Comparison of ENCODE assay signal across 16 cellular contexts in the genomic region with DNA sequence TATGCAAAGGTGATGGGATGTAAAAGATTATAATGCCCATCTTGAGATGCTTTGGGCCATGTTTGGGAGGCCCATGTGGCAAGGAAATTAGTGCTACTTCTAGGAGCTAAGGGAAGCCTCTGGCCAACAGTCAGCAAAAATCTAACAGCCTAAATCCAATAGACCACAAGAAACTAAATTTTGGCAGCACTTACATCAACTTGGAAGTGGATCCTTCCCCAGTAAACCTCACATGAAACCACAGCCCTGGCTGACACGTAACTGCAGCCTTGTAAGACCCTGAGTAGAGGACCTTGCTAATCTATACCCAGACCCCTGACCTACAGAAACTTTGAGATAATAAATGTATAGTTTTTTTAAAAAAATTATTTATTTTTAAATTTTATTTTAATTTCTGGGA. TPM values are rescaled to one million over a fixed set of nuclear protein-coding genes. Genes with fewer than 3 reads are reported as not detected.
DNase-seq lines count a peak whose midpoint lies in the region; ATAC-seq and TF ChIP-seq lines count a peak whose summit lies in the region.
"Had no signal": no experiment of that assay in that cellular context is flagged by ENCODE, and none has a peak within 500 bp of the region (broad histone marks: within the 10 kb centered on the region; RNA-seq: fewer than 3 reads in every experiment).

No MANE protein-coding gene starts in this region.

- H3K4me3 ChIP-seq in AG10803 (ENCODE audit: low read length) (no peak overlapping the region), astrocyte of the spinal cord (ENCODE audit: low read depth, low read length) (no peak overlapping the region)
- H3K4me3 ChIP-seq: BLaER1, GM12878, GM23338 had no signal

- DNase-seq in AG10803 (ENCODE audit: low read depth) (peak; percentile 21), RPMI7951 (ENCODE audit: low read depth) (peak; percentile 16), astrocyte of the spinal cord (ENCODE audit: low read depth, low spot score) (peak; percentile 44), myocyte (ENCODE audit: low read depth) (peak; percentile 43), superior temporal gyrus (ENCODE audit: extremely low spot score) (no peak), SKM-1 treated with dmso at 0.1 percent for 144 hours (lab: John Stamatoyannopoulos, UW; ENCODE audit: unreplicated experiment) (no peak)
- DNase-seq: AML-193; CD8-positive, alpha-beta memory T cell; DMS53; H7; IMR-90 had no signal

- in situ Hi-C loops in astrocyte of the spinal cord (cut with HindIII; ENCODE audit: low sequenced_read_pairs) = no loop called here

- TF ChIP-seq CTCF in AG10803 (conservative IDR thresholded peaks at IDR 0.05; ENCODE audit: low read length) (no peak), astrocyte of the spinal cord (IDR thresholded peaks at IDR 0.05; ENCODE audit: low read depth, low read length) (no peak)

- ATAC-seq in HG03280 (IDR thresholded peaks at IDR 0.05; ENCODE audit: unreplicated experiment) = no peak
- no peak for ATAC-seq in GM21717 (IDR thresholded peaks at IDR 0.05; ENCODE audit: unreplicated experiment)
- ATAC-seq: GM12878, GM23338 had no signal

RNA-seq across cellular contexts. Expression of a gene that starts 13.1 kb away (rescaled TPM):
- total RNA-seq in RPMI7951 (2014; rRNA removed; shearing (Covaris generic)) = 1.1 and 1.2 TPM in 2 replicates
- total RNA-seq in myocyte = 3.7 and 4.1 TPM in 2 replicates
- 1.5 TPM for polyA plus RNA-seq in myocyte (2012)

Comparison
In these comparisons a context has a peak if more than half of its experiments do, and no peak if none do; other contexts are left out.
1. DNase-seq: peak in AG10803 (single experiment), RPMI7951 (single experiment), astrocyte of the spinal cord (single experiment) and myocyte (single experiment); none in superior temporal gyrus (single experiment) and SKM-1 treated with dmso at 0.1 percent for 144 hours (single experiment).